15 cellular contexts compared by ENCODE assay signal in the genomic region with DNA sequence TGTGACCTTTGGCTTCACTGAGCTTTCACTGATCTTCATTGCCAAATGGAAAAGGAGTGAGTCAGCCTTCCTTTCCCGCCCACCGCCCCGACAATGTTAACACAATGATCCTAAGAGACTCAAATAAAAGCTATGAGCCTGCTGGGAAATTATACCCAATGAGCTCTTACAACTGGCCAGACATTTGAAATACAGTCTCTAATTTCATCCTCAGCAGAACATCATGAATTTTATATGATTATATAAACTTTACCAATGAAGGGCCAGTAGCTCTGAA.
DNase-seq lines count a peak whose midpoint lies in the region; ATAC-seq and TF ChIP-seq lines count a peak whose summit lies in the region.
"Had no signal": no experiment of that assay in that cellular context is flagged by ENCODE, and none has a peak within 500 bp of the region (broad histone marks: within the 10 kb centered on the region; RNA-seq: fewer than 3 reads in every experiment).

No MANE protein-coding gene starts in this region.

- no peak for TF ChIP-seq CTCF in CD8-positive, alpha-beta T cell (IDR thresholded peaks at IDR 0.05)
- TF ChIP-seq CTCF in endodermal cell (conservative IDR thresholded peaks at IDR 0.05), result no peak

- no peaks in the 10 kb centered on the region for H3K36me3 Mint-ChIP-seq in CD8-positive, alpha-beta T cell
- H3K36me3 Mint-ChIP-seq in endodermal cell (ENCODE audit: low read depth), result no peaks in the 10 kb centered on the region
- no peaks in the 10 kb centered on the region for H3K36me3 Mint-ChIP-seq in activated T-helper 17 cell treated with anti-CD3 and anti-CD28 coated beads, Interleukin-2, amount 50 U/mL, for 72 hours (ENCODE audit: low read depth)

- no peaks in the 10 kb centered on the region for H3K4me1 Mint-ChIP-seq in CD8-positive, alpha-beta T cell (ENCODE audit: low read depth)
- H3K4me1 Mint-ChIP-seq in endodermal cell, result peaks cover 13% of the 10 kb centered on the region
- H3K4me1 Mint-ChIP-seq in activated T-helper 17 cell treated with anti-CD3 and anti-CD28 coated beads, Interleukin-2, amount 50 U/mL, for 72 hours, result no peaks in the 10 kb centered on the region

- CTCF ChIA-PET in CD8-positive, alpha-beta T cell (lab: Charles Lee), result no interaction called here

- H3K27me3 Mint-ChIP-seq in CD8-positive, alpha-beta T cell (ENCODE audit: low read depth), result peaks cover 4% of the 10 kb centered on the region
- H3K27me3 Mint-ChIP-seq in endodermal cell (ENCODE audit: insufficient read depth), result peaks cover 10% of the 10 kb centered on the region
- peaks cover 8% of the 10 kb centered on the region for H3K27me3 Mint-ChIP-seq in activated T-helper 17 cell treated with anti-CD3 and anti-CD28 coated beads, Interleukin-2, amount 50 U/mL, for 72 hours

- H3K36me3 ChIP-seq in esophagus (ENCODE audit: control insufficient read depth in 2 of 2, insufficient read depth in 2 of 2, low read length in 1 of 2), result no peaks in the 10 kb centered on the region
- H3K36me3 ChIP-seq in muscle layer of duodenum (ENCODE audit: control insufficient read depth in 1 of 2, insufficient read depth in 2 of 2, low read length in 2 of 2), result no peaks in the 10 kb centered on the region
- H3K36me3 ChIP-seq in CD8-positive, alpha-beta T cell (ENCODE audit: insufficient read depth, low read length), result no peaks in the 10 kb centered on the region
- H3K36me3 ChIP-seq in endodermal cell (ENCODE audit: control insufficient read depth, insufficient read depth, low read length), result no peaks in the 10 kb centered on the region
- H3K36me3 ChIP-seq: uterus had no signal

- intact Hi-C loops in CD8-positive, alpha-beta T cell (cut with DNase I, micrococcal nuclease), result no loop called here

- H3K9me3 Mint-ChIP-seq in CD8-positive, alpha-beta T cell, result no peaks in the 10 kb centered on the region
- H3K9me3 Mint-ChIP-seq in endodermal cell, result no peaks in the 10 kb centered on the region
- no peaks in the 10 kb centered on the region for H3K9me3 Mint-ChIP-seq in activated T-helper 17 cell treated with anti-CD3 and anti-CD28 coated beads, Interleukin-2, amount 50 U/mL, for 72 hours

- no peaks in the 10 kb centered on the region for H3K27me3 ChIP-seq in esophagus (ENCODE audit: control insufficient read depth in 1 of 2, insufficient read depth in 2 of 2, low read length in 2 of 2)
- no peaks in the 10 kb centered on the region for H3K27me3 ChIP-seq in muscle layer of duodenum (ENCODE audit: low read depth, low read length)
- no peaks in the 10 kb centered on the region for H3K27me3 ChIP-seq in CD8-positive, alpha-beta T cell (ENCODE audit: insufficient read depth, low read length)
- H3K27me3 ChIP-seq in endodermal cell (ENCODE audit: control insufficient read depth, insufficient read depth, low read length, poor library complexity, severe bottlenecking), result no peaks in the 10 kb centered on the region
- H3K27me3 ChIP-seq: uterus had no signal

- H3K27ac Mint-ChIP-seq in CD8-positive, alpha-beta T cell, result no peak overlapping the region
- H3K27ac Mint-ChIP-seq in endodermal cell, result no peak overlapping the region
- H3K27ac Mint-ChIP-seq in activated T-helper 17 cell treated with anti-CD3 and anti-CD28 coated beads, Interleukin-2, amount 50 U/mL, for 72 hours, result no peak overlapping the region

- H3K9me3 ChIP-seq in esophagus (ENCODE audit: control insufficient read depth in 2 of 2, insufficient read depth in 1 of 2, low read depth in 1 of 2, low read length in 1 of 2) (no peaks in the 10 kb centered on the region), muscle layer of duodenum (ENCODE audit: control insufficient read depth in 1 of 2, low read length in 2 of 2) (no peaks in the 10 kb centered on the region), endodermal cell (ENCODE audit: control insufficient read depth, low read length) (no peaks in the 10 kb centered on the region)
- H3K9me3 ChIP-seq in CD8-positive, alpha-beta T cell (ENCODE audit: low read length), result no peaks in the 10 kb centered on the region
- H3K9me3 ChIP-seq: SK-N-SH, uterus had no signal

- H3K9ac ChIP-seq in endodermal cell (ENCODE audit: extremely low read depth, low read length, poor library complexity, severe bottlenecking), result no peak overlapping the region
- H3K9ac ChIP-seq: SK-N-SH had no signal

- POLR2A ChIA-PET in CD8-positive, alpha-beta T cell (lab: Charles Lee), result no interaction called here

- H3K4me1 ChIP-seq in esophagus (ENCODE audit: control insufficient read depth in 2 of 2, insufficient read depth in 2 of 2, low read length in 1 of 2) (peaks cover 5 to 22% of the 10 kb centered on the region in 2 donors), muscle layer of duodenum (ENCODE audit: control insufficient read depth in 1 of 2, insufficient read depth in 2 of 2, low read length in 2 of 2) (no peaks in the 10 kb centered on the region), endodermal cell (ENCODE audit: control insufficient read depth, insufficient read depth, low read length) (no peaks in the 10 kb centered on the region)
- H3K4me1 ChIP-seq in CD8-positive, alpha-beta T cell (ENCODE audit: insufficient read depth, low read length), result no peaks in the 10 kb centered on the region
- H3K4me1 ChIP-seq: uterus had no signal

- no peak overlapping the region for H3K4me3 ChIP-seq in esophagus (ENCODE audit: low read depth in 1 of 2, low read length in 2 of 2)
- H3K4me3 ChIP-seq in muscle layer of duodenum (ENCODE audit: low read depth in 1 of 2, low read length in 2 of 2), result no peak overlapping the region
- H3K4me3 ChIP-seq in CD8-positive, alpha-beta T cell (ENCODE audit: low read depth, low read length), result no peak overlapping the region
- no peak overlapping the region for H3K4me3 ChIP-seq in endodermal cell (ENCODE audit: low read length)
- H3K4me3 ChIP-seq: uterus had no signal

- DNase-seq in Daoy (ENCODE audit: low read depth), result peak; percentile 84
- DNase-seq in NCI-H460 (ENCODE audit: extremely low read depth, low read depth), result peak; percentile 7
- DNase-seq in CD8-positive, alpha-beta T cell, result no peak
- DNase-seq in NCI-H1105 (lab: John Stamatoyannopoulos, UW), result no peak
- no peak for DNase-seq in endodermal cell
- DNase-seq: activated CD4-positive, CD25-positive, alpha-beta regulatory T cell treated with anti-CD3 and anti-CD28 coated beads, Interleukin-2, amount 50 U/mL, for 72 hours; cortex of kidney; hippocampal formation; Kasumi-1; NCI-H510A; SK-N-SH had no signal

- no peak overlapping the region for H3K4me3 Mint-ChIP-seq in CD8-positive, alpha-beta T cell
- H3K4me3 Mint-ChIP-seq in endodermal cell, result no peak overlapping the region
- no peak overlapping the region for H3K4me3 Mint-ChIP-seq in activated T-helper 17 cell treated with anti-CD3 and anti-CD28 coated beads, Interleukin-2, amount 50 U/mL, for 72 hours

- WGBS in esophagus, 2 donors, result 27 to 30% methylated on average over 3 of the region's 3 CpGs
- WGBS in endodermal cell (ENCODE audit: insufficient coverage in 1 of 2, insufficient read length in 1 of 2), 2 experiments, result 88% methylated on average over 3 of the region's 3 CpGs; no CpG with 5 or more reads in 1 of the 2 experiments

- no peak for ATAC-seq in CD8-positive, alpha-beta T cell
- ATAC-seq in activated T-helper 17 cell treated with anti-CD3 and anti-CD28 coated beads, Interleukin-2, amount 50 U/mL, for 72 hours (replicated peaks), result no peak

- H3K27ac ChIP-seq in esophagus (ENCODE audit: low read depth in 2 of 2, low read length in 1 of 2) (peak overlapping the region; percentile 63 to 91), muscle layer of duodenum (ENCODE audit: low read length) (peak overlapping the region; percentile 35), endodermal cell (ENCODE audit: low read depth, low read length) (no peak overlapping the region)
- H3K27ac ChIP-seq in CD8-positive, alpha-beta T cell (ENCODE audit: low read depth, low read length), result no peak overlapping the region
- H3K27ac ChIP-seq: uterus had no signal

Comparison
In these comparisons a context has a peak if more than half of its experiments do, and no peak if none do; other contexts are left out.
1. DNase-seq: peak in Daoy (single experiment) and NCI-H460 (single experiment); none in CD8-positive, alpha-beta T cell (0 of 7), NCI-H1105 (single experiment) and endodermal cell (single experiment).
2. H3K27ac ChIP-seq: peak in esophagus (2 of 2) and muscle layer of duodenum (single experiment); none in CD8-positive, alpha-beta T cell (single experiment) and endodermal cell (single experiment).